ENCODE assay signal across 1 cellular context in genomic region chr2:144836635-144837350, GRCh38.
TF ChIP-seq lines count a peak whose summit lies in the region.

No MANE protein-coding gene starts in this region.

TF ChIP-seq in A549, 52 proteins besides CTCF, POLR2A, EP300 and RAD21 (continued from another document):
- TF ChIP-seq USF2 (IDR thresholded peaks at IDR 0.05) (no peak), RCOR1 (IDR thresholded peaks at IDR 0.05; ENCODE audit: low read depth, low read length) (no peak), MAZ (IDR thresholded peaks at IDR 0.05; ENCODE audit: borderline replicate concordance, low read depth, low read length) (no peak), BHLHE40 (IDR thresholded peaks at IDR 0.05; ENCODE audit: low read depth, low read length) (no peak), CHD2 (IDR thresholded peaks at IDR 0.05; ENCODE audit: low read length, partially characterized antibody) (no peak), GATA3 (IDR thresholded peaks at IDR 0.05; ENCODE audit: borderline replicate concordance) (no peak), ZNF302 (CRISPR knock-in tag; IDR thresholded peaks at IDR 0.05) (no peak), NFE2L2 (conservative IDR thresholded peaks at IDR 0.05; ENCODE audit: low read length) (no peak), HOXA7 (CRISPR knock-in tag; IDR thresholded peaks at IDR 0.05) (no peak), RNF2 (IDR thresholded peaks at IDR 0.05; ENCODE audit: borderline replicate concordance, low read depth) (no peak), TFCP2L1 (CRISPR knock-in tag; IDR thresholded peaks at IDR 0.05) (no peak), HES2 (IDR thresholded peaks at IDR 0.05) (no peak), JUN (IDR thresholded peaks at IDR 0.05) (no peak), NR3C1 (IDR thresholded peaks at IDR 0.05) (no peak), CBX8 (IDR thresholded peaks at IDR 0.05) (no peak), RFX5 (IDR thresholded peaks at IDR 0.05) (no peak)
